11 cellular contexts compared by ENCODE assay signal in the genomic region with DNA sequence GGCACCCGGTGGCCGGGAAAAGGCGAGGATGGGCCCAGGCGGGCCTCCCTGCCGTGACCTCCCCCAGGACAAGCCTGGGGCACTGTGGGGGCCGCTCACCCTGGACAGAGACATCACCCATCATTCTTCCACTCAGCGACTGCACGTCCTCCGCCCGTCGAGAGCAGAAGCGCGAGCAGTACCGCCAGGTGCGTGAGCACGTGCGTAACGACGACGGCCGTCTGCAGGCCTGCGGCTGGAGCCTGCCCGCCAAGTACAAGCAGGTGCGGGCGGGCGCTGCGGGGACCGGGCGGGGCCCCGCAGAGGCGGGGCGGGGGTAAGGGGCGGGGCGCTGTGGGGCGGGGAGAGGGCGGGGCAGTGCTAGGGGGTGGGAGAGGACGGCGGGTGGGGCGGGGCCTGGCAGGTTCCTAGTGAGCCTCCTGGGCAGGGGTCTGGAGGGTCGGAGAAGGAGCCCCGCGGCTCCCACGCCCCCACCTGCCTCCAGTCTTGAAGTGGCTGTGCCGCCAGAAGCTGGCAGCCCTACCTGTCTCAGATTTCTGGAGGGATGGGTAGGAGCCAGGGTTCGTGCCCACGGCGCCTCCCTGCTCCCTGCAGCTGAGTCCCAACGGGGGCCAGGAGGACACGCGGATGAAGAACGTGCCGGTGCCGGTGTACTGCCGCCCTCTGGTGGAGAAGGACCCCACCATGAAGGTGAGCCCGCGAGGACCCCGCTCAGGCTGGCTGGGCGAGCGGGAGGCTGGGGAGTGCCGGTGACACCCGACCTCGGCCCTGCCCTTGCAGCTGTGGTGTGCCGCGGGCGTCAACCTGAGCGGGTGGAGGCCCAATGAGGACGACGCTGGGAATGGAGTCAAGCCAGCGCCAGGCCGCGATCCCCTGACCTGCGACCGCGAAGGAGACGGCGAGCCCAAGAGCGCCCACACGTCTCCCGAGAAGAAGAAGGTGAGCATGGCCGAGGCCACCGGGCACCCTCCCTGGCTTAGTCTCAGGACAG. TPM values are rescaled to one million over a fixed set of nuclear protein-coding genes. Genes with fewer than 3 reads are reported as not detected.
A peak's percentile ranks its signal among the peaks of the same experiment; 100 is the strongest.
DNase-seq lines count a peak whose midpoint lies in the region; ATAC-seq and TF ChIP-seq lines count a peak whose summit lies in the region.
"Had no signal": no experiment of that assay in that cellular context is flagged by ENCODE, and none has a peak within 500 bp of the region (broad histone marks: within the 10 kb centered on the region; RNA-seq: fewer than 3 reads in every experiment).

No MANE protein-coding gene starts in this region.

- H3K36me3 ChIP-seq in RWPE2 (ENCODE audit: low read depth): peaks cover 22% of the 10 kb centered on the region; the same call in 1 of the 2 replicates

- TF ChIP-seq CTCF in RWPE2 (IDR thresholded peaks at IDR 0.05; ENCODE audit: poor library complexity, severe bottlenecking) (peak; percentile 21), foreskin keratinocyte (conservative IDR thresholded peaks at IDR 0.05) (peak; percentile 75), retinal pigment epithelial cell (conservative IDR thresholded peaks at IDR 0.05; ENCODE audit: low read depth, low read length) (peak; percentile 57)

- H3K4me1 ChIP-seq in RWPE2 (ENCODE audit: insufficient read depth, poor library complexity, severe bottlenecking) (no peaks in the 10 kb centered on the region), foreskin keratinocyte (no peaks in the 10 kb centered on the region)

- H3K9me3 ChIP-seq in RWPE2 (ENCODE audit: severe bottlenecking): no peaks in the 10 kb centered on the region

- H3K4me3 ChIP-seq in RWPE2 (ENCODE audit: severe bottlenecking): no peak overlapping the region
- no peak overlapping the region for H3K4me3 ChIP-seq in retinal pigment epithelial cell (ENCODE audit: low read length)
- H3K4me3 ChIP-seq: coronary artery had no signal

- no peak for ATAC-seq in RWPE2 (ENCODE audit: low read depth)
- ATAC-seq in foreskin keratinocyte: peak; percentile 52
- ATAC-seq: activated CD4-positive, alpha-beta T cell treated with anti-CD3 and anti-CD28 coated beads for 36 hours had no signal

- H3K27ac ChIP-seq in RWPE2 (ENCODE audit: poor library complexity, severe bottlenecking) (no peak overlapping the region), foreskin keratinocyte (no peak overlapping the region)

- DNase-seq in NCI-H524 (lab: John Stamatoyannopoulos, UW): peak; percentile 24 to 65
- DNase-seq in NCI-H524 treated with DMSO at 0.1 percent for 48 hours (lab: John Stamatoyannopoulos, UW): no peak
- DNase-seq in RWPE2 (ENCODE audit: low spot score): no peak
- peak in 1 of 2 donors; percentile 23 for DNase-seq in foreskin keratinocyte
- DNase-seq in retinal pigment epithelial cell (ENCODE audit: low read depth): no peak
- no peak for DNase-seq in activated CD4-positive, alpha-beta T cell treated with anti-CD3 and anti-CD28 coated beads, Interleukin-2, amount 50 U/mL, for 1 hour
- DNase-seq in NCI-H2227 (lab: John Stamatoyannopoulos, UW; ENCODE audit: unreplicated experiment): no peak
- no peak for DNase-seq in ureter (ENCODE audit: low spot score)
- DNase-seq: activated CD4-positive, alpha-beta T cell treated with anti-CD3 and anti-CD28 coated beads for 36 hours; NCI-H345 had no signal

- H3K27me3 ChIP-seq in RWPE2 (ENCODE audit: insufficient read depth, poor library complexity, severe bottlenecking) (no peaks in the 10 kb centered on the region), foreskin keratinocyte (no peaks in the 10 kb centered on the region)

RNA-seq across cellular contexts. Expression of a gene that starts 7.5 kb away (rescaled TPM):
- 24.8 and 25.2 TPM in 2 replicates for total RNA-seq in foreskin keratinocyte
- polyA plus RNA-seq in foreskin keratinocyte: 40.0 and 40.5 TPM in 2 replicates
- total RNA-seq in ureter: 79.7 TPM

RNA-seq across cellular contexts. Expression of a gene that starts 8.8 kb away (rescaled TPM):
- 5.9 and 8.5 TPM in 2 replicates for total RNA-seq in foreskin keratinocyte
- 3.0 and 4.3 TPM in 2 replicates for polyA plus RNA-seq in foreskin keratinocyte
- 49.7 TPM for total RNA-seq in ureter

RNA-seq across cellular contexts. Expression of a gene that starts 9.1 kb away (rescaled TPM):
- 139 and 174 TPM in 2 replicates for total RNA-seq in foreskin keratinocyte
- polyA plus RNA-seq in foreskin keratinocyte: 223 and 236 TPM in 2 replicates
- total RNA-seq in ureter: 78.6 TPM

RNA-seq across cellular contexts. Expression of a gene that starts 18.6 kb away (rescaled TPM):
- total RNA-seq in foreskin keratinocyte: 21.7 and 27.4 TPM in 2 replicates
- 24.5 and 32.4 TPM in 2 replicates for polyA plus RNA-seq in foreskin keratinocyte
- total RNA-seq in ureter: 39.2 TPM

RNA-seq across cellular contexts. Expression of a gene that starts 18.9 kb away (rescaled TPM):
- 70.1 and 73.3 TPM in 2 replicates for total RNA-seq in foreskin keratinocyte
- 113 and 121 TPM in 2 replicates for polyA plus RNA-seq in foreskin keratinocyte
- total RNA-seq in ureter: 48.9 TPM

Comparison
In these comparisons a context has a peak if more than half of its experiments do, and no peak if none do; other contexts are left out.
1. DNase-seq: peak in NCI-H524 (2 of 2); none in NCI-H524 treated with DMSO at 0.1 percent for 48 hours (single experiment), RWPE2 (single experiment), retinal pigment epithelial cell (single experiment), activated CD4-positive, alpha-beta T cell treated with anti-CD3 and anti-CD28 coated beads, Interleukin-2, amount 50 U/mL, for 1 hour (single experiment), NCI-H2227 (single experiment) and ureter (single experiment).
2. CTCF ChIP-seq: peak in every context shown above with its lines; median percentile 75 in foreskin keratinocyte; 57 in retinal pigment epithelial cell; 21 in RWPE2.